Comparison of ENCODE assay signal across 25 cellular contexts in genomic region chr2:71554028-71554705, GRCh38.
DNase-seq lines count a peak whose midpoint lies in the region; ATAC-seq and TF ChIP-seq lines count a peak whose summit lies in the region.
"Had no signal": no experiment of that assay in that cellular context is flagged by ENCODE, and none has a peak within 500 bp of the region (broad histone marks: within the 10 kb centered on the region; RNA-seq: fewer than 3 reads in every experiment).

No MANE protein-coding gene starts in this region.

- H2AFZ ChIP-seq in hepatocyte = no peak overlapping the region
- H2AFZ ChIP-seq: GM23248 had no signal

- TF ChIP-seq CTCF in endodermal cell (conservative IDR thresholded peaks at IDR 0.05) (no peak), lower lobe of right lung (IDR thresholded peaks at IDR 0.05) (no peak), hepatocyte (IDR thresholded peaks at IDR 0.05; ENCODE audit: poor library complexity) (no peak)

- H3K4me3 Mint-ChIP-seq in activated naive CD8-positive, alpha-beta T cell treated with anti-CD3 and anti-CD28 coated beads, Interleukin-2, amount 10 ng/mL, durations not matched to agents 7 days and 5 days = no peak overlapping the region
- H3K4me3 Mint-ChIP-seq in activated naive CD8-positive, alpha-beta T cell treated with anti-CD3 and anti-CD28 coated beads for 36 hours = no peak overlapping the region
- no peak overlapping the region for H3K4me3 Mint-ChIP-seq in endodermal cell
- H3K4me3 Mint-ChIP-seq: CD8-positive, alpha-beta T cell; H9; HFFc6 had no signal

- H3K36me3 Mint-ChIP-seq in activated naive CD8-positive, alpha-beta T cell treated with anti-CD3 and anti-CD28 coated beads, Interleukin-2, amount 10 ng/mL, durations not matched to agents 7 days and 5 days = no peaks in the 10 kb centered on the region
- no peaks in the 10 kb centered on the region for H3K36me3 Mint-ChIP-seq in activated naive CD8-positive, alpha-beta T cell treated with anti-CD3 and anti-CD28 coated beads for 36 hours
- H3K36me3 Mint-ChIP-seq in endodermal cell (ENCODE audit: low read depth) = no peaks in the 10 kb centered on the region

- no peaks in the 10 kb centered on the region for H4K20me1 ChIP-seq in hepatocyte (ENCODE audit: insufficient read depth, poor library complexity, severe bottlenecking)

- H3K27ac ChIP-seq in endodermal cell (ENCODE audit: low read depth, low read length) (no peak overlapping the region), lower lobe of right lung (no peak overlapping the region), aorta (ENCODE audit: low read depth in 1 of 2, low read length in 2 of 2) (no peak overlapping the region), hepatocyte (no peak overlapping the region)
- H3K27ac ChIP-seq: GM23248 had no signal

- no peak overlapping the region for H3K4me2 ChIP-seq in hepatocyte

- no peaks in the 10 kb centered on the region for H3K79me2 ChIP-seq in hepatocyte

- no peak for DNase-seq in activated naive CD8-positive, alpha-beta T cell treated with anti-CD3 and anti-CD28 coated beads, Interleukin-2, amount 10 ng/mL, durations not matched to agents 7 days and 5 days
- no peak for DNase-seq in activated naive CD8-positive, alpha-beta T cell treated with anti-CD3 and anti-CD28 coated beads for 36 hours
- DNase-seq in endodermal cell = no peak
- peak; percentile 20 for DNase-seq in lower lobe of right lung
- DNase-seq in aorta = peak; percentile 24 to 51
- DNase-seq in hepatocyte (ENCODE audit: low spot score) = no peak
- DNase-seq in NCI-H2227 (lab: John Stamatoyannopoulos, UW; ENCODE audit: unreplicated experiment) = no peak
- DNase-seq: AML-193; C1 segment of cervical spinal cord; CD8-positive, alpha-beta T cell; DND-41; GM23248; H9; HFFc6; KBM-7; MM.1S; NCI-H1048; NCI-H1417 treated with DMSO at 0.1 percent for 48 hours; NCI-H187; NCI-H2107; NCI-H2227 treated with DMSO at 0.1 percent for 48 hours; NCI-H510A treated with DMSO at 0.1 percent for 48 hours; NCI-H774; NK-92 treated with Interleukin-12 subunit alpha and Interleukin-12 subunit beta, amount 100 ng/mL, for 24 hours had no signal

- ATAC-seq in activated naive CD8-positive, alpha-beta T cell treated with anti-CD3 and anti-CD28 coated beads, Interleukin-2, amount 10 ng/mL, durations not matched to agents 7 days and 5 days (ENCODE audit: low read depth) = no peak
- ATAC-seq in lower lobe of right lung (no peak), aorta (ENCODE audit: low FRiP score) (no peak)
- ATAC-seq: CD8-positive, alpha-beta T cell; Panc1 had no signal

- H3K9me2 ChIP-seq in hepatocyte (replicated peaks; ENCODE audit: insufficient read depth) = no peaks in the 10 kb centered on the region

- H3K4me1 ChIP-seq in endodermal cell (ENCODE audit: control insufficient read depth, insufficient read depth, low read length) = no peaks in the 10 kb centered on the region
- H3K4me1 ChIP-seq in lower lobe of right lung = no peaks in the 10 kb centered on the region
- H3K4me1 ChIP-seq in aorta (ENCODE audit: control insufficient read depth in 1 of 2, insufficient read depth in 2 of 2, low read length in 2 of 2) = no peaks in the 10 kb centered on the region
- H3K4me1 ChIP-seq in hepatocyte (ENCODE audit: insufficient read depth) = no peaks in the 10 kb centered on the region

- intact Hi-C loops in lower lobe of right lung (cut with DNase I) = no loop called here
- intact Hi-C loops in aorta (cut with DNase I) = loop anchor here in 1 of 2 donors (5.0 kb wide), 1 partner anchor 443 kb away; no protein-coding TSS in a partner anchor

- no peaks in the 10 kb centered on the region for H3K9me3 ChIP-seq in endodermal cell (ENCODE audit: control insufficient read depth, low read length)
- H3K9me3 ChIP-seq in lower lobe of right lung = no peaks in the 10 kb centered on the region
- H3K9me3 ChIP-seq in aorta (ENCODE audit: control insufficient read depth, low read length) = no peaks in the 10 kb centered on the region
- no peaks in the 10 kb centered on the region for H3K9me3 ChIP-seq in hepatocyte (ENCODE audit: low read depth)

- no peak overlapping the region for H3K9ac ChIP-seq in endodermal cell (ENCODE audit: extremely low read depth, low read length, poor library complexity, severe bottlenecking)
- H3K9ac ChIP-seq: GM23248 had no signal

- no peaks in the 10 kb centered on the region for H3K27me3 ChIP-seq in endodermal cell (ENCODE audit: control insufficient read depth, insufficient read depth, low read length, poor library complexity, severe bottlenecking)
- H3K27me3 ChIP-seq in lower lobe of right lung (ENCODE audit: low read depth) = no peaks in the 10 kb centered on the region
- no peaks in the 10 kb centered on the region for H3K27me3 ChIP-seq in aorta (ENCODE audit: control insufficient read depth in 1 of 2, insufficient read depth in 2 of 2, low read length in 1 of 2)
- H3K27me3 ChIP-seq in hepatocyte = no peaks in the 10 kb centered on the region

- H3K36me3 ChIP-seq in endodermal cell (ENCODE audit: control insufficient read depth, insufficient read depth, low read length) (no peaks in the 10 kb centered on the region), lower lobe of right lung (peaks cover 11% of the 10 kb centered on the region), aorta (ENCODE audit: control insufficient read depth in 1 of 2, insufficient read depth in 2 of 2, low read length in 1 of 2) (no peaks in the 10 kb centered on the region), hepatocyte (replicated peaks; ENCODE audit: insufficient read depth, low read depth) (no peaks in the 10 kb centered on the region)

- peak overlapping the region; percentile 2 for H3K27ac Mint-ChIP-seq in activated naive CD8-positive, alpha-beta T cell treated with anti-CD3 and anti-CD28 coated beads, Interleukin-2, amount 10 ng/mL, durations not matched to agents 7 days and 5 days
- no peak overlapping the region for H3K27ac Mint-ChIP-seq in activated naive CD8-positive, alpha-beta T cell treated with anti-CD3 and anti-CD28 coated beads for 36 hours
- peak overlapping the region; percentile 10 for H3K27ac Mint-ChIP-seq in endodermal cell
- H3K27ac Mint-ChIP-seq: CD8-positive, alpha-beta T cell; HFFc6 had no signal

- H3K4me1 Mint-ChIP-seq in activated naive CD8-positive, alpha-beta T cell treated with anti-CD3 and anti-CD28 coated beads, Interleukin-2, amount 10 ng/mL, durations not matched to agents 7 days and 5 days = no peaks in the 10 kb centered on the region
- H3K4me1 Mint-ChIP-seq in activated naive CD8-positive, alpha-beta T cell treated with anti-CD3 and anti-CD28 coated beads for 36 hours = no peaks in the 10 kb centered on the region
- peaks cover 3% of the 10 kb centered on the region for H3K4me1 Mint-ChIP-seq in endodermal cell

- POLR2A ChIA-PET in activated naive CD8-positive, alpha-beta T cell treated with anti-CD3 and anti-CD28 coated beads, Interleukin-2, amount 10 ng/mL, durations not matched to agents 7 days and 5 days (lab: Charles Lee) = no interaction called here

- H3K4me3 ChIP-seq in endodermal cell (ENCODE audit: low read length) = no peak overlapping the region
- no peak overlapping the region for H3K4me3 ChIP-seq in lower lobe of right lung
- no peak overlapping the region for H3K4me3 ChIP-seq in aorta (ENCODE audit: low read length in 2 of 2)
- no peak overlapping the region for H3K4me3 ChIP-seq in hepatocyte
- H3K4me3 ChIP-seq: GM23248 had no signal

- H3K27me3 Mint-ChIP-seq in activated naive CD8-positive, alpha-beta T cell treated with anti-CD3 and anti-CD28 coated beads, Interleukin-2, amount 10 ng/mL, durations not matched to agents 7 days and 5 days = peaks cover 7% of the 10 kb centered on the region
- H3K27me3 Mint-ChIP-seq in activated naive CD8-positive, alpha-beta T cell treated with anti-CD3 and anti-CD28 coated beads for 36 hours = no peaks in the 10 kb centered on the region
- H3K27me3 Mint-ChIP-seq in endodermal cell (ENCODE audit: insufficient read depth) = no peaks in the 10 kb centered on the region

- 92% methylated on average over 8 to 9 of the region's 9 CpGs for WGBS in endodermal cell (ENCODE audit: insufficient coverage in 1 of 2, insufficient read length in 1 of 2), 2 experiments
- WGBS in aorta, 2 donors = 93 to 94% methylated on average over 9 of the region's 9 CpGs
- WGBS in hepatocyte (ENCODE audit: low lambda C conversion rate, missing lambda C conversion rate) = 92% methylated on average over 9 of the region's 9 CpGs

- H3K9me3 Mint-ChIP-seq in activated naive CD8-positive, alpha-beta T cell treated with anti-CD3 and anti-CD28 coated beads, Interleukin-2, amount 10 ng/mL, durations not matched to agents 7 days and 5 days = no peaks in the 10 kb centered on the region
- no peaks in the 10 kb centered on the region for H3K9me3 Mint-ChIP-seq in activated naive CD8-positive, alpha-beta T cell treated with anti-CD3 and anti-CD28 coated beads for 36 hours
- no peaks in the 10 kb centered on the region for H3K9me3 Mint-ChIP-seq in endodermal cell
- H3K9me3 Mint-ChIP-seq: CD8-positive, alpha-beta T cell; H9; HFFc6 had no signal

Comparison
In these comparisons a context has a peak if more than half of its experiments do, and no peak if none do; other contexts are left out.
1. DNase-seq: peak in lower lobe of right lung (single experiment) and aorta (2 of 2); none in activated naive CD8-positive, alpha-beta T cell treated with anti-CD3 and anti-CD28 coated beads, Interleukin-2, amount 10 ng/mL, durations not matched to agents 7 days and 5 days (single experiment), activated naive CD8-positive, alpha-beta T cell treated with anti-CD3 and anti-CD28 coated beads for 36 hours (single experiment), endodermal cell (single experiment), hepatocyte (single experiment) and NCI-H2227 (single experiment).